Comparison of ENCODE assay signal across 24 cellular contexts in genomic region chr3:153023896-153024295, GRCh38.
"Had no signal": no experiment of that assay in that cellular context is flagged by ENCODE, and none has a peak within 500 bp of the region (broad histone marks: within the 10 kb centered on the region; RNA-seq: fewer than 3 reads in every experiment).

No MANE protein-coding gene starts in this region.

- H3K27ac ChIP-seq: KMS-11 had no signal

- ATAC-seq: activated CD8-positive, alpha-beta memory T cell treated with anti-CD3 and anti-CD28 coated beads, Interleukin-2, amount 10 ng/mL, durations not matched to agents 7 days and 5 days; PC-3; T-helper 17 cell had no signal

- H3K9ac ChIP-seq: KMS-11 had no signal

- FAIRE-seq: astrocyte, RCC 7860 had no signal

- H3K4me2 ChIP-seq: KMS-11 had no signal

- DNase-seq: activated B cell treated with CpG ODN at 0.5 μM for 24 hours; activated CD4-positive, alpha-beta T cell treated with anti-CD3 and anti-CD28 coated beads for 1 hour; activated CD4-positive, alpha-beta T cell treated with anti-CD3 and anti-CD28 coated beads, Interleukin-2, amount 50 U/mL, for 48 hours; activated CD8-positive, alpha-beta memory T cell treated with anti-CD3 and anti-CD28 coated beads, Interleukin-2, amount 10 ng/mL, durations not matched to agents 7 days and 5 days; activated effector memory CD4-positive, alpha-beta T cell treated with Interleukin-2 at 50 U/mL for 16 hours; activated naive CD4-positive, alpha-beta T cell treated with anti-CD3 and anti-CD28 coated beads for 36 hours; activated T-cell treated with anti-CD3 and anti-CD28 coated beads, Interleukin-2, amount 50 U/mL, for 24 hours; amygdala; IMR-90; NCI-H1092; NCI-H1417 treated with DMSO at 0.1 percent for 48 hours; NCI-H1694; NCI-H2029; NCI-H2107; NCI-H2171 treated with DMSO at 0.1 percent for 48 hours; NCI-H226; NCI-H69; PC-3; SHP77 treated with DMSO at 0.1 percent for 48 hours; T-helper 17 cell; T-helper 9 cell had no signal
